Comparison of ENCODE assay signal across 14 cellular contexts in genomic region chr17:73757324-73757942, GRCh38.
DNase-seq lines count a peak whose midpoint lies in the region; ATAC-seq, FAIRE-seq and TF ChIP-seq lines count a peak whose summit lies in the region.
"Had no signal": no experiment of that assay in that cellular context is flagged by ENCODE, and none has a peak within 500 bp of the region (broad histone marks: within the 10 kb centered on the region; RNA-seq: fewer than 3 reads in every experiment).

No MANE protein-coding gene starts in this region.

- peak; percentile 22 for ATAC-seq in left colon
- ATAC-seq in HG03108 (IDR thresholded peaks at IDR 0.05; ENCODE audit: unreplicated experiment), result no peak
- no peak for ATAC-seq in heart right ventricle
- ATAC-seq: activated CD4-positive, CD25-positive, alpha-beta regulatory T cell treated with anti-CD3 and anti-CD28 coated beads, Interleukin-2, amount 50 U/mL, for 24 hours had no signal

- intact Hi-C loops in left colon (cut with DNase I, micrococcal nuclease), result no loop called here
- intact Hi-C loops in heart right ventricle (cut with DNase I), result no loop called here

- in situ Hi-C loops in GM23248 (cut with MboI), result no loop called here

- no peak overlapping the region for H3K9ac ChIP-seq in GM23248

- no peaks in the 10 kb centered on the region for H3F3A ChIP-seq in GM23248 (ENCODE audit: insufficient read depth)

- no peaks in the 10 kb centered on the region for H3K9me3 ChIP-seq in GM23248 (ENCODE audit: low read depth)
- H3K9me3 ChIP-seq in heart right ventricle, result no peaks in the 10 kb centered on the region

- WGBS in GM23248 (ENCODE audit: low coverage in 1 of 2, low lambda C conversion rate in 2 of 2, missing lambda C conversion rate in 2 of 2), 2 experiments, result 76 to 80% methylated on average over 13 to 14 of the region's 14 CpGs
- WGBS in heart right ventricle, 2 donors, result 65 to 74% methylated on average over 14 of the region's 14 CpGs

- H2AFZ ChIP-seq in GM23248, result no peak overlapping the region

- H4K20me1 ChIP-seq in GM23248 (ENCODE audit: insufficient read depth), result no peaks in the 10 kb centered on the region

- no peaks in the 10 kb centered on the region for H3K4me1 ChIP-seq in GM23248 (ENCODE audit: insufficient read depth)
- peaks cover 0 to 25% (median 8%) of the 10 kb centered on the region in 9 donors for H3K4me1 ChIP-seq in heart right ventricle

- H3K79me2 ChIP-seq in GM23248 (ENCODE audit: insufficient read depth), result no peaks in the 10 kb centered on the region

- DNase-seq in DMS153 (lab: John Stamatoyannopoulos, UW), result peak; percentile 86
- peak; percentile 69 for DNase-seq in NCI-H146 (lab: John Stamatoyannopoulos, UW)
- peak; percentile 97 for DNase-seq in NCI-H524 treated with DMSO at 0.1 percent for 48 hours (lab: John Stamatoyannopoulos, UW)
- DNase-seq in left colon, result no peak
- no peak for DNase-seq in GM23248
- no peak for DNase-seq in heart right ventricle
- no peak for DNase-seq in HTR-8/SVneo (ENCODE audit: insufficient read length, low spot score)
- DNase-seq: AML-193, cerebellar nuclear complex, kidney glomerular epithelial cell had no signal

- H3K9me2 ChIP-seq in GM23248 (ENCODE audit: insufficient read depth), result no peaks in the 10 kb centered on the region

- no peak for TF ChIP-seq CTCF in heart right ventricle (IDR thresholded peaks at IDR 0.05)

- no peak for FAIRE-seq in HTR-8/SVneo (lab: Jason Lieb, UNC)
- FAIRE-seq: GM18507 had no signal

- no peak overlapping the region for H3K4me2 ChIP-seq in GM23248 (ENCODE audit: unreplicated experiment)

- H3K36me3 ChIP-seq in GM23248 (ENCODE audit: low read depth) (no peaks in the 10 kb centered on the region), heart right ventricle (no peaks in the 10 kb centered on the region)

- no peaks in the 10 kb centered on the region for H3K27me3 ChIP-seq in GM23248 (replicated peaks; ENCODE audit: insufficient read depth)
- H3K27me3 ChIP-seq in heart right ventricle, result peaks cover 0 to 7% (median 0%) of the 10 kb centered on the region in 7 donors

- H3K27ac ChIP-seq in GM23248, result no peak overlapping the region
- H3K27ac ChIP-seq in heart right ventricle, result no peak overlapping the region
- H3K27ac ChIP-seq: epithelial cell of prostate had no signal

- no peak overlapping the region for H3K4me3 ChIP-seq in GM23248
- H3K4me3 ChIP-seq in heart right ventricle, result no peak overlapping the region

Comparison
In these comparisons a context has a peak if more than half of its experiments do, and no peak if none do; other contexts are left out.
1. DNase-seq: peak in DMS153 (single experiment), NCI-H146 (single experiment) and NCI-H524 treated with DMSO at 0.1 percent for 48 hours (single experiment); none in left colon (0 of 2), GM23248 (single experiment), heart right ventricle (0 of 2) and HTR-8/SVneo (single experiment).